In genomic region chr1:67939176-67939751, GRCh38 we compare ENCODE assay signal across 19 cellular contexts.
A peak's percentile ranks its signal among the peaks of the same experiment; 100 is the strongest.
DNase-seq lines count a peak whose midpoint lies in the region; FAIRE-seq and TF ChIP-seq lines count a peak whose summit lies in the region.
"Had no signal": no experiment of that assay in that cellular context is flagged by ENCODE, and none has a peak within 500 bp of the region (broad histone marks: within the 10 kb centered on the region; RNA-seq: fewer than 3 reads in every experiment).

No MANE protein-coding gene starts in this region.

- H3K27ac ChIP-seq in HEK293 (ENCODE audit: extremely low read depth, low read depth, low read length) = no peak overlapping the region
- H3K27ac ChIP-seq in endothelial cell of umbilical vein (ENCODE audit: insufficient read depth, low read depth, low read length) = no peak overlapping the region
- no peak overlapping the region for H3K27ac ChIP-seq in colonic mucosa
- H3K27ac ChIP-seq: brain microvascular endothelial cell, SJCRH30 had no signal

- dilution Hi-C loops in endothelial cell of umbilical vein (cut with MboI; ENCODE audit: extremely low pct_ligation_motif_present, low sequenced_read_pairs) = no loop called here

- BruUV-seq in endothelial cell of umbilical vein (replicated peaks; lab: Mats Ljungman, UMichigan) = no TSS peak

- H3K4me3 Mint-ChIP-seq in nephron = peak overlapping the region in 1 of 3 experiments; percentile 2
- H3K4me3 Mint-ChIP-seq: activated B cell treated with CpG ODN at 0.5 μM for 24 hours; activated CD8-positive, alpha-beta T cell treated with anti-CD3 and anti-CD28 coated beads for 36 hours; activated naive CD8-positive, alpha-beta T cell; B cell; HFFc6 had no signal

- H3K36me3 Mint-ChIP-seq in nephron (ENCODE audit: low read depth) = no peaks in the 10 kb centered on the region
- H3K36me3 Mint-ChIP-seq: activated naive CD8-positive, alpha-beta T cell had no signal

- no peak overlapping the region for H3K4me3 ChIP-seq in HEK293 (ENCODE audit: low read depth, low read length)
- no peak overlapping the region for H3K4me3 ChIP-seq in endothelial cell of umbilical vein (replicated peaks in 1 of 3; ENCODE audit: insufficient read depth in 1 of 3, low read depth in 1 of 3, low read length in 3 of 3)
- H3K4me3 ChIP-seq in colonic mucosa = no peak overlapping the region
- H3K4me3 ChIP-seq: left lung, SJCRH30 had no signal

- TF ChIP-seq CTCF in HEK293 (tag by site-specific recombination; IDR thresholded peaks at IDR 0.05) (no peak), endothelial cell of umbilical vein (IDR thresholded peaks at IDR 0.05; ENCODE audit: extremely low read depth in 1 of 2, insufficient read depth in 1 of 2, low read depth in 1 of 2, low read length in 2 of 2) (no peak), nephron (IDR thresholded peaks at IDR 0.05; ENCODE audit: unreplicated experiment in 3 of 3) (no peak), colonic mucosa (IDR thresholded peaks at IDR 0.05) (no peak)

- no peaks in the 10 kb centered on the region for H3K9me3 ChIP-seq in HEK293 (ENCODE audit: control insufficient read depth, insufficient read depth, low read depth, low read length)
- no peaks in the 10 kb centered on the region for H3K9me3 ChIP-seq in endothelial cell of umbilical vein (replicated peaks; ENCODE audit: control insufficient read depth, insufficient read depth, low read length)
- H3K9me3 ChIP-seq in colonic mucosa = no peaks in the 10 kb centered on the region
- H3K9me3 ChIP-seq: left lung, SJCRH30 had no signal

- intact Hi-C loops in endothelial cell of umbilical vein (cut with micrococcal nuclease) (no loop called here), colonic mucosa (cut with DNase I) (no loop called here)

- DNase-seq in NCI-H1417 treated with DMSO at 0.1 percent for 48 hours (lab: John Stamatoyannopoulos, UW) = peak; percentile 41
- peak; percentile 10 for DNase-seq in endothelial cell of umbilical vein (ENCODE audit: low read depth, low spot score)
- DNase-seq in ecto neural progenitor cell (ENCODE audit: low spot score) = no peak
- DNase-seq in colonic mucosa = no peak
- no peak for DNase-seq in superior temporal gyrus (ENCODE audit: extremely low spot score)
- DNase-seq: activated B cell treated with CpG ODN at 0.5 μM for 24 hours; activated CD8-positive, alpha-beta T cell treated with anti-CD3 and anti-CD28 coated beads for 36 hours; brain microvascular endothelial cell; Calu3; HFFc6; left lung; NCI-H510A; SJCRH30; substantia nigra had no signal

- no peak overlapping the region for H3K4me2 ChIP-seq in endothelial cell of umbilical vein (ENCODE audit: insufficient read depth, low read length)

- H3K9me1 ChIP-seq in endothelial cell of umbilical vein (replicated peaks; ENCODE audit: control insufficient read depth, extremely low read depth, insufficient read depth, low read length) = no peaks in the 10 kb centered on the region

- H3K9ac ChIP-seq in endothelial cell of umbilical vein (replicated peaks; ENCODE audit: extremely low read depth, insufficient read depth, low read length) (no peak overlapping the region), colonic mucosa (ENCODE audit: low read depth in 2 of 2, low read length in 2 of 2) (no peak overlapping the region)

- H3K4me1 ChIP-seq in HEK293 (ENCODE audit: control insufficient read depth, insufficient read depth, low read length) (no peaks in the 10 kb centered on the region), endothelial cell of umbilical vein (ENCODE audit: control insufficient read depth, extremely low read depth, insufficient read depth, low read length) (no peaks in the 10 kb centered on the region), colonic mucosa (no peaks in the 10 kb centered on the region)
- H3K4me1 ChIP-seq: SJCRH30 had no signal

- H2AFZ ChIP-seq in endothelial cell of umbilical vein (ENCODE audit: low read depth, low read length) = no peak overlapping the region

- POLR2A ChIA-PET in HEK293 (lab: Yijun Ruan, JAX) (no interaction called here), endothelial cell of umbilical vein (lab: Charles Lee) (no interaction called here)

- peak overlapping the region; percentile 62 to 98 (median 91) for H3K27ac Mint-ChIP-seq in nephron
- H3K27ac Mint-ChIP-seq: activated B cell treated with CpG ODN at 0.5 μM for 24 hours; activated CD8-positive, alpha-beta T cell treated with anti-CD3 and anti-CD28 coated beads for 36 hours; activated naive CD8-positive, alpha-beta T cell; B cell; HFFc6 had no signal

- no peaks in the 10 kb centered on the region for H3K9me3 Mint-ChIP-seq in nephron
- H3K9me3 Mint-ChIP-seq: activated B cell treated with CpG ODN at 0.5 μM for 24 hours; activated CD8-positive, alpha-beta T cell treated with anti-CD3 and anti-CD28 coated beads for 36 hours; HFFc6 had no signal

- peaks cover 65% of the 10 kb centered on the region for H3K4me1 Mint-ChIP-seq in nephron
- H3K4me1 Mint-ChIP-seq: activated B cell treated with CpG ODN at 0.5 μM for 24 hours, B cell had no signal

- CTCF ChIA-PET in HEK293 (lab: Yijun Ruan, JAX) (interaction anchor here (0.7 to 1.0 kb wide), 2 partner anchors 27 to 87 kb away, joined by 3 read pairs; no protein-coding TSS in a partner anchor), endothelial cell of umbilical vein (lab: Charles Lee) (interaction anchor here (1.2 to 1.4 kb wide), 2 partner anchors 41 to 79 kb away, joined by 3 read pairs; no protein-coding TSS in a partner anchor)

- no peaks in the 10 kb centered on the region for H4K20me1 ChIP-seq in endothelial cell of umbilical vein (replicated peaks; ENCODE audit: control insufficient read depth, extremely low read depth, insufficient read depth, low read length)

- FAIRE-seq in endothelial cell of umbilical vein (lab: Jason Lieb, UNC) = no peak
- FAIRE-seq: G401.6 had no signal

- no peak for TF ChIP-seq POLR2A in endothelial cell of umbilical vein (IDR thresholded peaks at IDR 0.05; ENCODE audit: low read depth, low read length)

- H3K27me3 Mint-ChIP-seq in nephron (ENCODE audit: low read depth) = peaks cover 4% of the 10 kb centered on the region
- H3K27me3 Mint-ChIP-seq: activated B cell treated with CpG ODN at 0.5 μM for 24 hours had no signal

- no peaks in the 10 kb centered on the region for H3K79me2 ChIP-seq in endothelial cell of umbilical vein (ENCODE audit: control insufficient read depth, insufficient read depth, low read length)

- no peaks in the 10 kb centered on the region for H3K36me3 ChIP-seq in HEK293 (ENCODE audit: control insufficient read depth in 2 of 2, insufficient read depth in 1 of 2, low read length in 2 of 2)
- H3K36me3 ChIP-seq in endothelial cell of umbilical vein (ENCODE audit: control insufficient read depth in 2 of 2, extremely low read depth in 1 of 2, insufficient read depth in 2 of 2, low read length in 2 of 2) = no peaks in the 10 kb centered on the region
- H3K36me3 ChIP-seq in colonic mucosa = no peaks in the 10 kb centered on the region
- H3K36me3 ChIP-seq: brain microvascular endothelial cell, left lung, SJCRH30 had no signal

- no peaks in the 10 kb centered on the region for H3K27me3 ChIP-seq in endothelial cell of umbilical vein (ENCODE audit: control insufficient read depth in 2 of 2, insufficient read depth in 2 of 2, low read length in 2 of 2)
- H3K27me3 ChIP-seq in colonic mucosa = no peaks in the 10 kb centered on the region
- H3K27me3 ChIP-seq: brain microvascular endothelial cell, left lung, SJCRH30 had no signal

TF ChIP-seq in HEK293, 187 proteins besides CTCF, POLR2A, EP300 and RAD21:
- TF ChIP-seq, protein P1, sequence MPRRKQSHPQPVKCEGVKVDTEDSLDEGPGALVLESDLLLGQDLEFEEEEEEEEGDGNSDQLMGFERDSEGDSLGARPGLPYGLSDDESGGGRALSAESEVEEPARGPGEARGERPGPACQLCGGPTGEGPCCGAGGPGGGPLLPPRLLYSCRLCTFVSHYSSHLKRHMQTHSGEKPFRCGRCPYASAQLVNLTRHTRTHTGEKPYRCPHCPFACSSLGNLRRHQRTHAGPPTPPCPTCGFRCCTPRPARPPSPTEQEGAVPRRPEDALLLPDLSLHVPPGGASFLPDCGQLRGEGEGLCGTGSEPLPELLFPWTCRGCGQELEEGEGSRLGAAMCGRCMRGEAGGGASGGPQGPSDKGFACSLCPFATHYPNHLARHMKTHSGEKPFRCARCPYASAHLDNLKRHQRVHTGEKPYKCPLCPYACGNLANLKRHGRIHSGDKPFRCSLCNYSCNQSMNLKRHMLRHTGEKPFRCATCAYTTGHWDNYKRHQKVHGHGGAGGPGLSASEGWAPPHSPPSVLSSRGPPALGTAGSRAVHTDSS (tag by site-specific recombination; IDR thresholded peaks at IDR 0.05) = no peak
- 0 out of 2 replicates have a peak, but pooled peaks have one; percentile 47 for TF ChIP-seq SP7 (tag by site-specific recombination; IDR thresholded peaks at IDR 0.05)

TF ChIP-seq in endothelial cell of umbilical vein, 7 proteins besides CTCF, POLR2A, EP300 and RAD21:
- TF ChIP-seq EZH2 (IDR thresholded peaks at IDR 0.05; ENCODE audit: borderline replicate concordance, low read depth, low read length, severe bottlenecking) (no peak), MYC (IDR thresholded peaks at IDR 0.05; ENCODE audit: low read depth, low read length) (no peak), GATA2 (IDR thresholded peaks at IDR 0.05; ENCODE audit: insufficient read depth, insufficient read length, low read depth, low read length) (no peak), JUN (IDR thresholded peaks at IDR 0.05; ENCODE audit: borderline replicate concordance, insufficient read depth, insufficient read length, low read depth) (no peak)

Comparison
In these comparisons a context has a peak if more than half of its experiments do, and no peak if none do; other contexts are left out.
1. DNase-seq: peak in NCI-H1417 treated with DMSO at 0.1 percent for 48 hours (single experiment) and endothelial cell of umbilical vein (single experiment); none in ecto neural progenitor cell (single experiment), colonic mucosa (single experiment) and superior temporal gyrus (single experiment).